32 cellular contexts compared by ENCODE assay signal in genomic region chr5:86749841-86750240, GRCh38.
"Had no signal": no experiment of that assay in that cellular context is flagged by ENCODE, and none has a peak within 500 bp of the region (broad histone marks: within the 10 kb centered on the region; RNA-seq: fewer than 3 reads in every experiment).

No MANE protein-coding gene starts in this region.

- H3K9me3 Mint-ChIP-seq: activated B cell treated with CpG ODN at 0.5 μM for 24 hours; activated CD8-positive, alpha-beta T cell treated with anti-CD3 and anti-CD28 coated beads for 36 hours; activated naive CD4-positive, alpha-beta T cell treated with anti-CD3 and anti-CD28 coated beads, Interleukin-2, amount 10 ng/mL, durations not matched to agents 7 days and 5 days; activated naive CD4-positive, alpha-beta T cell treated with anti-CD3 and anti-CD28 coated beads, Interleukin-2, amount 50 U/mL, for 72 hours; activated naive CD8-positive, alpha-beta T cell treated with anti-CD3 and anti-CD28 coated beads, Interleukin-2, amount 10 ng/mL, durations not matched to agents 7 days and 5 days; activated T-cell treated with anti-CD3 and anti-CD28 coated beads, Interleukin-2, amount 50 U/mL, for 4 hours; activated T-helper 2 cell treated with anti-CD3 and anti-CD28 coated beads, Interferon-gamma antibody, Interleukin-2, Interleukin-4, amounts not matched to agents 10 μg/mL and 5 μg/mL and 100 μg/mL, durations not matched to agents 14 hours and 24 hours and 36 hours; central memory CD8-positive, alpha-beta T cell; dendritic cell treated with granulocyte-macrophage colony-stimulating factor and Interleukin-4, amounts not matched to agents 40 ng/mL and 50 ng/mL, for 4 days; effector memory CD8-positive, alpha-beta T cell; T-helper 2 cell treated with Interferon-gamma antibody and Interleukin-4, amounts not matched to agents 5 μg/mL and 100 μg/mL, for 36 hours had no signal

- H3K36me3 ChIP-seq: ascending aorta, breast epithelium, esophagus squamous epithelium, gastroesophageal sphincter, heart right ventricle, WERI-Rb-1 had no signal

- H3K4me1 ChIP-seq: ascending aorta, breast epithelium, esophagus squamous epithelium, gastroesophageal sphincter, heart right ventricle had no signal

- ATAC-seq: activated CD4-positive, CD25-positive, alpha-beta regulatory T cell treated with anti-CD3 and anti-CD28 coated beads, Interleukin-2, amount 50 U/mL, for 24 hours; activated CD8-positive, alpha-beta T cell treated with anti-CD3 and anti-CD28 coated beads for 36 hours; activated naive CD4-positive, alpha-beta T cell treated with anti-CD3 and anti-CD28 coated beads, Interleukin-2, amount 50 U/mL, for 72 hours; activated T-cell treated with anti-CD3 and anti-CD28 coated beads, Interleukin-2, amount 50 U/mL, for 4 hours; effector memory CD8-positive, alpha-beta T cell; gastroesophageal sphincter; heart right ventricle; T-helper 17 cell had no signal

- DNase-seq: activated B cell treated with CpG ODN at 0.5 μM for 24 hours; activated CD4-positive, alpha-beta T cell treated with anti-CD3 and anti-CD28 coated beads for 48 hours; activated CD4-positive, alpha-beta T cell treated with anti-CD3 and anti-CD28 coated beads, Interleukin-2, amount 50 U/mL, for 1 hour; activated CD4-positive, alpha-beta T cell treated with anti-CD3 and anti-CD28 coated beads, Interleukin-2, amount 50 U/mL, for 48 hours; activated CD8-positive, alpha-beta memory T cell treated with anti-CD3 and anti-CD28 coated beads for 24 hours; activated CD8-positive, alpha-beta T cell treated with anti-CD3 and anti-CD28 coated beads for 36 hours; activated effector memory CD4-positive, alpha-beta T cell treated with anti-CD3 and anti-CD28 coated beads, Interleukin-2, amount 50 U/mL, for 16 hours; activated naive CD4-positive, alpha-beta T cell; activated naive CD4-positive, alpha-beta T cell treated with anti-CD3 and anti-CD28 coated beads, Interleukin-2, amount 10 ng/mL, durations not matched to agents 7 days and 5 days; activated naive CD8-positive, alpha-beta T cell treated with anti-CD3 and anti-CD28 coated beads, Interleukin-2, amount 10 ng/mL, durations not matched to agents 7 days and 5 days; activated T-cell treated with anti-CD3 and anti-CD28 coated beads, Interleukin-2, amount 50 U/mL, for 4 hours; dorsolateral prefrontal cortex; effector memory CD8-positive, alpha-beta T cell; esophagus squamous epithelium; foreskin melanocyte; heart right ventricle; T-helper 1 cell; T-helper 17 cell; T1000; WERI-Rb-1 had no signal

- H3K27me3 Mint-ChIP-seq: activated B cell treated with CpG ODN at 0.5 μM for 24 hours; activated CD8-positive, alpha-beta T cell treated with anti-CD3 and anti-CD28 coated beads for 36 hours; activated naive CD4-positive, alpha-beta T cell treated with anti-CD3 and anti-CD28 coated beads, Interleukin-2, amount 10 ng/mL, durations not matched to agents 7 days and 5 days; activated naive CD8-positive, alpha-beta T cell treated with anti-CD3 and anti-CD28 coated beads, Interleukin-2, amount 10 ng/mL, durations not matched to agents 7 days and 5 days; brain; central memory CD8-positive, alpha-beta T cell; dendritic cell treated with granulocyte-macrophage colony-stimulating factor and Interleukin-4, amounts not matched to agents 40 ng/mL and 50 ng/mL, for 4 days; effector memory CD8-positive, alpha-beta T cell; T-helper 17 cell had no signal

- H3K27ac ChIP-seq: ascending aorta, breast epithelium, coronary artery, dorsolateral prefrontal cortex, epithelial cell of prostate, esophagus squamous epithelium, gastroesophageal sphincter, heart right ventricle, WERI-Rb-1 had no signal

- H3K9me3 ChIP-seq: ascending aorta, breast epithelium, esophagus squamous epithelium, gastroesophageal sphincter, heart right ventricle had no signal

- H3K4me1 Mint-ChIP-seq: activated B cell treated with CpG ODN at 0.5 μM for 24 hours; activated naive CD4-positive, alpha-beta T cell treated with anti-CD3 and anti-CD28 coated beads, Interleukin-2, amount 10 ng/mL, durations not matched to agents 7 days and 5 days; activated naive CD8-positive, alpha-beta T cell treated with anti-CD3 and anti-CD28 coated beads, Interleukin-2, amount 10 ng/mL, durations not matched to agents 7 days and 5 days; brain; central memory CD8-positive, alpha-beta T cell; T-helper 17 cell had no signal

- H3K36me3 Mint-ChIP-seq: activated naive CD4-positive, alpha-beta T cell treated with anti-CD3 and anti-CD28 coated beads, Interleukin-2, amount 10 ng/mL, durations not matched to agents 7 days and 5 days; activated naive CD4-positive, alpha-beta T cell treated with anti-CD3 and anti-CD28 coated beads, Interleukin-2, amount 50 U/mL, for 72 hours; activated naive CD8-positive, alpha-beta T cell treated with anti-CD3 and anti-CD28 coated beads, Interleukin-2, amount 10 ng/mL, durations not matched to agents 7 days and 5 days; brain had no signal

- H3K4me3 Mint-ChIP-seq: activated B cell treated with CpG ODN at 0.5 μM for 24 hours; activated CD8-positive, alpha-beta T cell treated with anti-CD3 and anti-CD28 coated beads for 36 hours; activated naive CD4-positive, alpha-beta T cell treated with anti-CD3 and anti-CD28 coated beads, Interleukin-2, amount 10 ng/mL, durations not matched to agents 7 days and 5 days; activated naive CD8-positive, alpha-beta T cell treated with anti-CD3 and anti-CD28 coated beads, Interleukin-2, amount 10 ng/mL, durations not matched to agents 7 days and 5 days; activated T-cell treated with anti-CD3 and anti-CD28 coated beads, Interleukin-2, amount 50 U/mL, for 4 hours; brain; central memory CD8-positive, alpha-beta T cell; dendritic cell treated with granulocyte-macrophage colony-stimulating factor and Interleukin-4, amounts not matched to agents 40 ng/mL and 50 ng/mL, for 4 days; effector memory CD8-positive, alpha-beta T cell; T-helper 17 cell; T-helper 2 cell treated with Interferon-gamma antibody and Interleukin-4, amounts not matched to agents 5 μg/mL and 100 μg/mL, for 36 hours had no signal

- H3K27me3 ChIP-seq: ascending aorta, breast epithelium, dorsolateral prefrontal cortex, esophagus squamous epithelium, gastroesophageal sphincter, heart right ventricle had no signal

- H3K4me3 ChIP-seq: ascending aorta, breast epithelium, coronary artery, dorsolateral prefrontal cortex, esophagus squamous epithelium, gastroesophageal sphincter, heart right ventricle had no signal

- H3K27ac Mint-ChIP-seq: activated B cell treated with CpG ODN at 0.5 μM for 24 hours; activated CD8-positive, alpha-beta T cell treated with anti-CD3 and anti-CD28 coated beads for 36 hours; activated naive CD4-positive, alpha-beta T cell treated with anti-CD3 and anti-CD28 coated beads, Interleukin-2, amount 10 ng/mL, durations not matched to agents 7 days and 5 days; activated naive CD4-positive, alpha-beta T cell treated with anti-CD3 and anti-CD28 coated beads, Interleukin-2, amount 50 U/mL, for 72 hours; activated naive CD8-positive, alpha-beta T cell treated with anti-CD3 and anti-CD28 coated beads, Interleukin-2, amount 10 ng/mL, durations not matched to agents 7 days and 5 days; activated T-helper 2 cell treated with anti-CD3 and anti-CD28 coated beads, Interferon-gamma antibody, Interleukin-2, Interleukin-4, amounts not matched to agents 10 μg/mL and 5 μg/mL and 100 μg/mL, durations not matched to agents 14 hours and 24 hours and 36 hours; brain; dendritic cell treated with granulocyte-macrophage colony-stimulating factor and Interleukin-4, amounts not matched to agents 40 ng/mL and 50 ng/mL, for 4 days; effector memory CD8-positive, alpha-beta T cell; T-helper 17 cell; T-helper 2 cell treated with Interferon-gamma antibody and Interleukin-4, amounts not matched to agents 5 μg/mL and 100 μg/mL, for 36 hours had no signal
